In the genomic region with DNA sequence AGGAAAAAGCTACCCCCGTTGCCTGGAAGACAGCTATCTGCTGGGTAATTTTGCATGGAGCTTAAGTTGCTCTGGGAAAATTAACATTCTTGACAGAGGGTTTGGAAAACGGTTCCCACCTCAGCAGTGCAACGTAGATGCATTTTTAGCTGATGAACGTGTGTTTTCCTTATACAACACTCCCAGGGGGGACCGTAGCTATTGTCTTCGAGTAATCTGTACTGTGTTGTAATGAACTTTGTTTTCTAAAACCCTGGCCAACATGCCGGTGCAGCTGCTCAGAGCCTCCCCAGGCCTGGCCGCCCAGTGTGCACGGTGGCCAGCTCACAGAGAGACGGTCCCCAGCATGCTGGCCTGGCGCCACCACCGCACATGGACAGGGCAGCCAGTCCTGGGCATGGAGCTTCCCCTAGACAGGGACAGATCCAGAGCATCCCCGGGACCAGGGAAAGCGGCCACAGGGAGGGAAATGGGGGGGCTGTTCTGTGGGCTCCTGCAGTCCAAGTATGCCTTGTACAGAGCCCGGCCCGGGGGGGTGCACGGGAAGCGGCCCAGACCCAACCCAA, we compare ENCODE assay signal across 17 cellular contexts. TPM values are rescaled to one million over a fixed set of nuclear protein-coding genes. Genes with fewer than 3 reads are reported as not detected.
DNase-seq lines count a peak whose midpoint lies in the region; ATAC-seq lines count a peak whose summit lies in the region.
"Had no signal": no experiment of that assay in that cellular context is flagged by ENCODE, and none has a peak within 500 bp of the region (broad histone marks: within the 10 kb centered on the region; RNA-seq: fewer than 3 reads in every experiment).

No MANE protein-coding gene starts in this region.

- H3K4me1 Mint-ChIP-seq in stimulated activated naive B cell treated with anti-CD40 and anti-IgM and Interleukin-4, amounts not matched to agents 10 μg/mL and 1 μg/mL and 100 μg/mL, for 72 hours, result peaks cover 8 to 12% of the 10 kb centered on the region in 2 donors

- H3K9me3 Mint-ChIP-seq in stimulated activated naive B cell treated with anti-CD40 and anti-IgM and Interleukin-4, amounts not matched to agents 10 μg/mL and 1 μg/mL and 100 μg/mL, for 72 hours, result no peaks in the 10 kb centered on the region
- H3K9me3 Mint-ChIP-seq: activated naive CD8-positive, alpha-beta T cell treated with anti-CD3 and anti-CD28 coated beads, Interleukin-2, amount 10 ng/mL, durations not matched to agents 7 days and 5 days; CD4-positive, alpha-beta memory T cell; dendritic cell treated with granulocyte-macrophage colony-stimulating factor and Interleukin-4, amounts not matched to agents 40 ng/mL and 50 ng/mL, for 4 days; memory B cell had no signal

- no peak overlapping the region for H3K4me3 Mint-ChIP-seq in stimulated activated naive B cell treated with anti-CD40 and anti-IgM and Interleukin-4, amounts not matched to agents 10 μg/mL and 1 μg/mL and 100 μg/mL, for 72 hours
- H3K4me3 Mint-ChIP-seq: activated naive CD8-positive, alpha-beta T cell treated with anti-CD3 and anti-CD28 coated beads, Interleukin-2, amount 10 ng/mL, durations not matched to agents 7 days and 5 days; CD4-positive, alpha-beta memory T cell; dendritic cell treated with granulocyte-macrophage colony-stimulating factor and Interleukin-4, amounts not matched to agents 40 ng/mL and 50 ng/mL, for 4 days; memory B cell had no signal

- no peaks in the 10 kb centered on the region for H3K36me3 Mint-ChIP-seq in stimulated activated naive B cell treated with anti-CD40 and anti-IgM and Interleukin-4, amounts not matched to agents 10 μg/mL and 1 μg/mL and 100 μg/mL, for 72 hours
- H3K36me3 Mint-ChIP-seq: activated naive CD8-positive, alpha-beta T cell treated with anti-CD3 and anti-CD28 coated beads, Interleukin-2, amount 10 ng/mL, durations not matched to agents 7 days and 5 days; CD4-positive, alpha-beta memory T cell; memory B cell had no signal

- peak overlapping the region; percentile 38 for H3K27ac Mint-ChIP-seq in stimulated activated naive B cell treated with anti-CD40 and anti-IgM and Interleukin-4, amounts not matched to agents 10 μg/mL and 1 μg/mL and 100 μg/mL, for 72 hours
- H3K27ac Mint-ChIP-seq: activated naive CD8-positive, alpha-beta T cell treated with anti-CD3 and anti-CD28 coated beads, Interleukin-2, amount 10 ng/mL, durations not matched to agents 7 days and 5 days; dendritic cell treated with granulocyte-macrophage colony-stimulating factor and Interleukin-4, amounts not matched to agents 40 ng/mL and 50 ng/mL, for 4 days; memory B cell; progenitor cell of endocrine pancreas had no signal

- no peak for ATAC-seq in stimulated activated naive B cell treated with anti-CD40 and anti-IgM and Interleukin-4, amounts not matched to agents 10 μg/mL and 1 μg/mL and 100 μg/mL, for 72 hours (replicated peaks)
- ATAC-seq in GM18511 (IDR thresholded peaks at IDR 0.05; ENCODE audit: unreplicated experiment), result no peak

- DNase-seq in GM03348 (ENCODE audit: low spot score) (peak; percentile 41), cerebellum (ENCODE audit: low spot score) (peak; percentile 21), iPS-NIHi7 (ENCODE audit: extremely low spot score) (peak; percentile 6), NCI-H187 (lab: John Stamatoyannopoulos, UW) (no peak), SHP77 (lab: John Stamatoyannopoulos, UW) (no peak)
- no peak for DNase-seq in stimulated activated naive B cell treated with anti-CD40 and anti-IgM and Interleukin-4, amounts not matched to agents 10 μg/mL and 1 μg/mL and 100 μg/mL, for 72 hours
- DNase-seq in NK-92 treated with Interleukin-12 subunit alpha and Interleukin-12 subunit beta, amount 100 ng/mL, for 24 hours (lab: John Stamatoyannopoulos, UW), result no peak
- DNase-seq: activated CD8-positive, alpha-beta memory T cell treated with anti-CD3 and anti-CD28 coated beads, Interleukin-2, amount 50 U/mL, for 4 hours; NCI-H524 treated with DMSO at 0.1 percent for 48 hours; stimulated activated CD4-positive, alpha-beta T cell treated with anti-CD3 and anti-CD28 coated beads, Interleukin-4, amount 100 ng/mL, for 24 hours; stimulated activated naive CD4-positive, alpha-beta T cell treated with Interleukin-2 at 50 U/mL for 16 hours had no signal

- peaks cover 16 to 48% of the 10 kb centered on the region in 2 donors for H3K27me3 Mint-ChIP-seq in stimulated activated naive B cell treated with anti-CD40 and anti-IgM and Interleukin-4, amounts not matched to agents 10 μg/mL and 1 μg/mL and 100 μg/mL, for 72 hours
- H3K27me3 Mint-ChIP-seq: activated naive CD8-positive, alpha-beta T cell treated with anti-CD3 and anti-CD28 coated beads, Interleukin-2, amount 10 ng/mL, durations not matched to agents 7 days and 5 days had no signal

RNA-seq across cellular contexts. Expression of gene TNNT3, which starts 2.2 kb away (rescaled TPM):
- total RNA-seq in cerebellum, result 0.64 TPM
- total RNA-seq: progenitor cell of endocrine pancreas had no signal

RNA-seq across cellular contexts. Expression of gene MRPL23, which starts 25.5 kb away (rescaled TPM):
- 23.8 TPM for total RNA-seq in cerebellum

RNA-seq across cellular contexts. Expression of gene PRR33, which starts 30.0 kb away (rescaled TPM):
- total RNA-seq in cerebellum, result not detected
- total RNA-seq: activated naive CD8-positive, alpha-beta T cell treated with anti-CD3 and anti-CD28 coated beads, Interleukin-2, amount 10 ng/mL, durations not matched to agents 7 days and 5 days; CD4-positive, alpha-beta memory T cell; progenitor cell of endocrine pancreas had no signal

Comparison
In these comparisons a context has a peak if more than half of its experiments do, and no peak if none do; other contexts are left out.
1. DNase-seq: peak in GM03348 (single experiment), cerebellum (single experiment) and iPS-NIHi7 (single experiment); none in stimulated activated naive B cell treated with anti-CD40 and anti-IgM and Interleukin-4, amounts not matched to agents 10 μg/mL and 1 μg/mL and 100 μg/mL, for 72 hours (single experiment), NCI-H187 (0 of 2), SHP77 (0 of 2) and NK-92 treated with Interleukin-12 subunit alpha and Interleukin-12 subunit beta, amount 100 ng/mL, for 24 hours (single experiment).